1 cellular context compared by ENCODE assay signal in genomic region chr12:51082561-51083139, GRCh38.
TF ChIP-seq lines count a peak whose summit lies in the region.

No MANE protein-coding gene starts in this region.

TF ChIP-seq in K562, 482 proteins besides CTCF, POLR2A, EP300 and RAD21 (continued from another document and continues in another):
- TF ChIP-seq, protein P1, sequence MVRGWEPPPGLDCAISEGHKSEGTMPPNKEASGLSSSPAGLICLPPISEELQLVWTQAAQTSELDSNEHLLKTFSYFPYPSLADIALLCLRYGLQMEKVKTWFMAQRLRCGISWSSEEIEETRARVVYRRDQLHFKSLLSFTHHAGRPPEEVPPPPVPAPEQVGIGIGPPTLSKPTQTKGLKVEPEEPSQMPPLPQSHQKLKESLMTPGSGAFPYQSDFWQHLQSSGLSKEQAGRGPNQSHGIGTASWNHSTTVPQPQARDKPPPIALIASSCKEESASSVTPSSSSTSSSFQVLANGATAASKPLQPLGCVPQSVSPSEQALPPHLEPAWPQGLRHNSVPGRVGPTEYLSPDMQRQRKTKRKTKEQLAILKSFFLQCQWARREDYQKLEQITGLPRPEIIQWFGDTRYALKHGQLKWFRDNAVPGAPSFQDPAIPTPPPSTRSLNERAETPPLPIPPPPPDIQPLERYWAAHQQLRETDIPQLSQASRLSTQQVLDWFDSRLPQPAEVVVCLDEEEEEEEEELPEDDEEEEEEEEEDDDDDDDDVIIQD (CRISPR knock-in tag; IDR thresholded peaks at IDR 0.05), result no peak
- TF ChIP-seq, protein P2, sequence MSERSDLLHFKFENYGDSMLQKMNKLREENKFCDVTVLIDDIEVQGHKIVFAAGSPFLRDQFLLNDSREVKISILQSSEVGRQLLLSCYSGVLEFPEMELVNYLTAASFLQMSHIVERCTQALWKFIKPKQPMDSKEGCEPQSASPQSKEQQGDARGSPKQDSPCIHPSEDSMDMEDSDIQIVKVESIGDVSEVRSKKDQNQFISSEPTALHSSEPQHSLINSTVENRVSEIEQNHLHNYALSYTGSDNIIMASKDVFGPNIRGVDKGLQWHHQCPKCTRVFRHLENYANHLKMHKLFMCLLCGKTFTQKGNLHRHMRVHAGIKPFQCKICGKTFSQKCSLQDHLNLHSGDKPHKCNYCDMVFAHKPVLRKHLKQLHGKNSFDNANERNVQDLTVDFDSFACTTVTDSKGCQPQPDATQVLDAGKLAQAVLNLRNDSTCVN (CRISPR knock-in tag; IDR thresholded peaks at IDR 0.05), result peak; percentile 89; the same call in 1 of the 2 replicates
- no peak; the same call in 1 of the 2 replicates for TF ChIP-seq ZNF589 (CRISPR knock-in tag; IDR thresholded peaks at IDR 0.05; ENCODE audit: low read depth)
- TF ChIP-seq PPARD (CRISPR knock-in tag; IDR thresholded peaks at IDR 0.05), result no peak
- TF ChIP-seq TEAD4 (IDR thresholded peaks at IDR 0.05; ENCODE audit: low read length), result no peak
- TF ChIP-seq TEAD4 (CRISPR knock-in tag; IDR thresholded peaks at IDR 0.05; ENCODE audit: borderline replicate concordance), result no peak
- TF ChIP-seq MTA2 (IDR thresholded peaks at IDR 0.05; ENCODE audit: low read depth), result no peak
- TF ChIP-seq ELF2 (CRISPR knock-in tag; IDR thresholded peaks at IDR 0.05), result 0 out of 2 replicates have a peak, but pooled peaks have one; percentile 16
- TF ChIP-seq, protein P3, sequence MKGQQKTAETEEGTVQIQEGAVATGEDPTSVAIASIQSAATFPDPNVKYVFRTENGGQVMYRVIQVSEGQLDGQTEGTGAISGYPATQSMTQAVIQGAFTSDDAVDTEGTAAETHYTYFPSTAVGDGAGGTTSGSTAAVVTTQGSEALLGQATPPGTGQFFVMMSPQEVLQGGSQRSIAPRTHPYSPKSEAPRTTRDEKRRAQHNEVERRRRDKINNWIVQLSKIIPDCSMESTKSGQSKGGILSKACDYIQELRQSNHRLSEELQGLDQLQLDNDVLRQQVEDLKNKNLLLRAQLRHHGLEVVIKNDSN (CRISPR knock-in tag; IDR thresholded peaks at IDR 0.05), result peak; percentile 15; the same call in 1 of the 2 replicates
- TF ChIP-seq TRIM25 (IDR thresholded peaks at IDR 0.05; ENCODE audit: borderline replicate concordance), result 0 out of 2 replicates have a peak, but pooled peaks have one; percentile 89
- TF ChIP-seq SIN3B (IDR thresholded peaks at IDR 0.05; ENCODE audit: low read depth), result no peak
- no peak for TF ChIP-seq IRF2 (CRISPR knock-in tag; IDR thresholded peaks at IDR 0.05)
- TF ChIP-seq TAL1 (IDR thresholded peaks at IDR 0.05), result 0 out of 2 replicates have a peak, but pooled peaks have one; percentile 6
- TF ChIP-seq MEF2D (tag; conservative IDR thresholded peaks at IDR 0.05; ENCODE audit: low read depth), result no peak
- no peak for TF ChIP-seq RB1 (IDR thresholded peaks at IDR 0.05; ENCODE audit: low read depth)
- TF ChIP-seq SOX6 (IDR thresholded peaks at IDR 0.05), result no peak
- no peak for TF ChIP-seq UBTF (IDR thresholded peaks at IDR 0.05; ENCODE audit: borderline replicate concordance in 1 of 2, low read depth in 2 of 2, low read length in 2 of 2)
- TF ChIP-seq, protein P4, sequence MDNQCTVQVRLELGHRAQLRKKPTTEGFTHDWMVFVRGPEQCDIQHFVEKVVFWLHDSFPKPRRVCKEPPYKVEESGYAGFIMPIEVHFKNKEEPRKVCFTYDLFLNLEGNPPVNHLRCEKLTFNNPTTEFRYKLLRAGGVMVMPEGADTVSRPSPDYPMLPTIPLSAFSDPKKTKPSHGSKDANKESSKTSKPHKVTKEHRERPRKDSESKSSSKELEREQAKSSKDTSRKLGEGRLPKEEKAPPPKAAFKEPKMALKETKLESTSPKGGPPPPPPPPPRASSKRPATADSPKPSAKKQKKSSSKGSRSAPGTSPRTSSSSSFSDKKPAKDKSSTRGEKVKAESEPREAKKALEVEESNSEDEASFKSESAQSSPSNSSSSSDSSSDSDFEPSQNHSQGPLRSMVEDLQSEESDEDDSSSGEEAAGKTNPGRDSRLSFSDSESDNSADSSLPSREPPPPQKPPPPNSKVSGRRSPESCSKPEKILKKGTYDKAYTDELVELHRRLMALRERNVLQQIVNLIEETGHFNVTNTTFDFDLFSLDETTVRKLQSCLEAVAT (IDR thresholded peaks at IDR 0.05), result peak; percentile 55 to 80; a peak in 2 of 4 replicates
- TF ChIP-seq GTF2A2 (tag; IDR thresholded peaks at IDR 0.05), result no peak
- peak; percentile 75; the same call in 1 of the 2 replicates for TF ChIP-seq SMARCA5 (IDR thresholded peaks at IDR 0.05)
- TF ChIP-seq, protein P5, sequence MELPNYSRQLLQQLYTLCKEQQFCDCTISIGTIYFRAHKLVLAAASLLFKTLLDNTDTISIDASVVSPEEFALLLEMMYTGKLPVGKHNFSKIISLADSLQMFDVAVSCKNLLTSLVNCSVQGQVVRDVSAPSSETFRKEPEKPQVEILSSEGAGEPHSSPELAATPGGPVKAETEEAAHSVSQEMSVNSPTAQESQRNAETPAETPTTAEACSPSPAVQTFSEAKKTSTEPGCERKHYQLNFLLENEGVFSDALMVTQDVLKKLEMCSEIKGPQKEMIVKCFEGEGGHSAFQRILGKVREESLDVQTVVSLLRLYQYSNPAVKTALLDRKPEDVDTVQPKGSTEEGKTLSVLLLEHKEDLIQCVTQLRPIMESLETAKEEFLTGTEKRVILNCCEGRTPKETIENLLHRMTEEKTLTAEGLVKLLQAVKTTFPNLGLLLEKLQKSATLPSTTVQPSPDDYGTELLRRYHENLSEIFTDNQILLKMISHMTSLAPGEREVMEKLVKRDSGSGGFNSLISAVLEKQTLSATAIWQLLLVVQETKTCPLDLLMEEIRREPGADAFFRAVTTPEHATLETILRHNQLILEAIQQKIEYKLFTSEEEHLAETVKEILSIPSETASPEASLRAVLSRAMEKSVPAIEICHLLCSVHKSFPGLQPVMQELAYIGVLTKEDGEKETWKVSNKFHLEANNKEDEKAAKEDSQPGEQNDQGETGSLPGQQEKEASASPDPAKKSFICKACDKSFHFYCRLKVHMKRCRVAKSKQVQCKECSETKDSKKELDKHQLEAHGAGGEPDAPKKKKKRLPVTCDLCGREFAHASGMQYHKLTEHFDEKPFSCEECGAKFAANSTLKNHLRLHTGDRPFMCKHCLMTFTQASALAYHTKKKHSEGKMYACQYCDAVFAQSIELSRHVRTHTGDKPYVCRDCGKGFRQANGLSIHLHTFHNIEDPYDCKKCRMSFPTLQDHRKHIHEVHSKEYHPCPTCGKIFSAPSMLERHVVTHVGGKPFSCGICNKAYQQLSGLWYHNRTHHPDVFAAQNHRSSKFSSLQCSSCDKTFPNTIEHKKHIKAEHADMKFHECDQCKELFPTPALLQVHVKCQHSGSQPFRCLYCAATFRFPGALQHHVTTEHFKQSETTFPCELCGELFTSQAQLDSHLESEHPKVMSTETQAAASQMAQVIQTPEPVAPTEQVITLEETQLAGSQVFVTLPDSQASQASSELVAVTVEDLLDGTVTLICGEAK (IDR thresholded peaks at IDR 0.05), result peak; percentile 53
- TF ChIP-seq, protein P5 (CRISPR knock-in tag; IDR thresholded peaks at IDR 0.05), result no peak
- TF ChIP-seq EWSR1 (IDR thresholded peaks at IDR 0.05; ENCODE audit: borderline replicate concordance, low read depth, partially characterized antibody), result no peak
- TF ChIP-seq, protein P6, sequence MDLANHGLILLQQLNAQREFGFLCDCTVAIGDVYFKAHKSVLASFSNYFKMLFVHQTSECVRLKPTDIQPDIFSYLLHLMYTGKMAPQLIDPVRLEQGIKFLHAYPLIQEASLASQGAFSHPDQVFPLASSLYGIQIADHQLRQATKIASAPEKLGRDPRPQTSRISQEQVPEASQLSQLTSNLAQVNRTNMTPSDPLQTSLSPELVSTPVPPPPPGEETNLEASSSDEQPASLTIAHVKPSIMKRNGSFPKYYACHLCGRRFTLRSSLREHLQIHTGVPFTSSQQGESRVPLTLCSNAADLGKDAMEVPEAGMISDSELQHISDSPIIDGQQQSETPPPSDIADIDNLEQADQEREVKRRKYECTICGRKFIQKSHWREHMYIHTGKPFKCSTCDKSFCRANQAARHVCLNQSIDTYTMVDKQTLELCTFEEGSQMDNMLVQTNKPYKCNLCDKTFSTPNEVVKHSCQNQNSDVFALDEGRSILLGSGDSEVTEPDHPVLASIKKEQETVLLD (IDR thresholded peaks at IDR 0.05), result peak; percentile 38; the same call in 1 of the 2 replicates
